In the genomic region with DNA sequence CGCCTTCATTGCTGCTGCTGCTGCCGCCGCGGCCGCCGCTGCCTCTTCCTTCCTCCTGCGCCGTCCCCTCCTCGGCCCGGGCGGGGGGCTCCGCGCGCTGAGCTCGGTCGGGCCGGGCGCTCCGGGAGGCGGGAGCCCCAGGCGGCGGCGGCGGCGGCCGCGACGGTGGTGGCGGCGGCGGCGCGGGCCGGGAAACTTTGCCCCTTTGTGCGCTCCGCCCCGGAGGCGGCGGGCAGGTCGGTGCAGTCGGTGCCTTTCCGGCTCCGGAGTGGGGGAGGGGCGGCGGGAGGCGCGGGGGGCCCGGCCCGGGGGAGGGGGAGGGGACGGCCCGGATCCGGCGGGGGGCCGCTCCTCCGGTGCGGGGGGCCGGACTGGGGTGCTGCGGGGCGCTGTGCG, we compare ENCODE assay signal across 8 cellular contexts. TPM values are rescaled to one million over a fixed set of nuclear protein-coding genes. Genes with fewer than 3 reads are reported as not detected.
DNase-seq lines count a peak whose midpoint lies in the region; TF ChIP-seq lines count a peak whose summit lies in the region.

No MANE protein-coding gene starts in this region.

- peaks cover 65% of the 10 kb centered on the region for H3K79me2 ChIP-seq in OCI-LY3 (ENCODE audit: low read length)

- H3K36me3 ChIP-seq in OCI-LY3 (replicated peaks; ENCODE audit: low read depth, low read length): peaks cover 41% of the 10 kb centered on the region

- peak in 2 of 3 experiments; percentile 73 to 75 for DNase-seq in NCI-H1417 (lab: John Stamatoyannopoulos, UW)
- DNase-seq in NCI-H1417 treated with DMSO at 0.1 percent for 48 hours (lab: John Stamatoyannopoulos, UW): no peak
- no peak for DNase-seq in HFF-Myc (ENCODE audit: extremely low read depth, low read depth)
- DNase-seq in activated naive CD4-positive, alpha-beta T cell treated with anti-CD3 and anti-CD28 coated beads, Interleukin-2, amount 50 U/mL, for 16 hours: peak; percentile 68
- DNase-seq in immature natural killer cell: peak; percentile 74 to 78 (median 78)
- peak; percentile 42 to 69 (median 48) for DNase-seq in stimulated activated CD4-positive, alpha-beta T cell treated with anti-CD3 and anti-CD28 coated beads, TNF-alpha, amount 100 ng/mL, for 4 hours (ENCODE audit: low read depth in 3 of 3)
- DNase-seq in NCI-H2029 treated with DMSO at 0.1 percent for 48 hours (lab: John Stamatoyannopoulos, UW): no peak

- peak overlapping the region; percentile 79 for H3K27ac ChIP-seq in OCI-LY3 (ENCODE audit: low read length)

- no peak for TF ChIP-seq CTCF in HFF-Myc (IDR thresholded peaks at IDR 0.05; ENCODE audit: low read depth, low read length, missing control alignments)
- no peak for TF ChIP-seq CTCF in OCI-LY3 (IDR thresholded peaks at IDR 0.05; ENCODE audit: low read depth, low read length)

- H3K27me3 ChIP-seq in OCI-LY3 (ENCODE audit: low read depth, low read length): no peaks in the 10 kb centered on the region

- H3K4me3 ChIP-seq in HFF-Myc (replicated peaks; ENCODE audit: low read depth, low read length): peak overlapping the region; percentile 52; the same call in 1 of the 2 replicates
- H3K4me3 ChIP-seq in OCI-LY3 (ENCODE audit: low read length): peak overlapping the region; percentile 82

- H3K9ac ChIP-seq in OCI-LY3 (ENCODE audit: low read length): peak overlapping the region; percentile 89; the same call in 1 of the 2 replicates

- peaks cover 69% of the 10 kb centered on the region for H3K4me1 ChIP-seq in OCI-LY3 (ENCODE audit: low read length)

- H3K4me3 Mint-ChIP-seq in immature natural killer cell: no peak overlapping the region

- no peaks in the 10 kb centered on the region for H3K9me3 ChIP-seq in OCI-LY3 (ENCODE audit: insufficient read depth, low read length)

- no peak overlapping the region for H3K27ac Mint-ChIP-seq in immature natural killer cell

- H3K9me3 Mint-ChIP-seq in immature natural killer cell: no peaks in the 10 kb centered on the region

- peaks cover 4 to 7% (median 5%) of the 10 kb centered on the region in 3 donors for H3K36me3 Mint-ChIP-seq in immature natural killer cell

- H4K20me1 ChIP-seq in OCI-LY3 (ENCODE audit: insufficient read depth, low read length): peaks cover 41% of the 10 kb centered on the region

- H3K4me2 ChIP-seq in OCI-LY3 (ENCODE audit: low read length): no peak overlapping the region; the same call in 1 of the 2 replicates

- peaks cover 60 to 67% of the 10 kb centered on the region in 2 donors for H3K4me1 Mint-ChIP-seq in immature natural killer cell

- no peak overlapping the region for H2AFZ ChIP-seq in OCI-LY3 (ENCODE audit: low read depth, low read length)

- peaks cover 11 to 24% (median 16%) of the 10 kb centered on the region in 3 donors for H3K27me3 Mint-ChIP-seq in immature natural killer cell (ENCODE audit: low read depth in 3 of 3)

RNA-seq across cellular contexts. Expression of a gene that starts 0.2 kb away (rescaled TPM):
- polyA plus RNA-seq in immature natural killer cell: 1 to 10 TPM in 1 of 3 donors, under 1 TPM in 1, not detected in 1; 0.16 to 1.2 TPM

RNA-seq across cellular contexts. Expression of a gene that starts 58.2 kb away (rescaled TPM):
- 100 to 1,000 TPM; 207 to 245 (median 223) TPM for polyA plus RNA-seq in immature natural killer cell

Comparison
In these comparisons a context has a peak if more than half of its experiments do, and no peak if none do; other contexts are left out.
1. DNase-seq: peak in NCI-H1417 (2 of 3), activated naive CD4-positive, alpha-beta T cell treated with anti-CD3 and anti-CD28 coated beads, Interleukin-2, amount 50 U/mL, for 16 hours (single experiment), immature natural killer cell (3 of 3) and stimulated activated CD4-positive, alpha-beta T cell treated with anti-CD3 and anti-CD28 coated beads, TNF-alpha, amount 100 ng/mL, for 4 hours (3 of 3); none in NCI-H1417 treated with DMSO at 0.1 percent for 48 hours (single experiment), HFF-Myc (single experiment) and NCI-H2029 treated with DMSO at 0.1 percent for 48 hours (single experiment).